ENCODE assay signal across 10 cellular contexts in the genomic region with DNA sequence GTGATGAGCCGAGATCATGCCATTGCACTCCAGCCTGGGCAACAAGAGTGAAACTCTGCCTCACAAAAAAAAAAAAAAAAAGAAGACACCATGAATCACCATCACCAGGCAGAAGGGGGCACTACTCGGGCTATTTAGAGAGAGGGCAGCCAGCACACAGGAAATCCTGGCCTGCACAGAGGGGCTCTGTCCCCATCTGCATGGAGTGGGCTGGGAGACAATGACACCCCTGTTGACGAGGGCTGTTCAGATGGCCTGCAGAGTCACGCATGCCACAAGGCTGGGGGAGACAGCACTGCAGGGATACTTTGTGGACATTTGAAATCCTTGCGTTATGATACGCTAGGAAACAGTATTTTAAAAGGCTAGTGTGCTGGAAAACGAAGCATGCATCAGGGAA. TPM values are rescaled to one million over a fixed set of nuclear protein-coding genes. Genes with fewer than 3 reads are reported as not detected.
DNase-seq lines count a peak whose midpoint lies in the region; ATAC-seq, FAIRE-seq and TF ChIP-seq lines count a peak whose summit lies in the region.
"Had no signal": no experiment of that assay in that cellular context is flagged by ENCODE, and none has a peak within 500 bp of the region (broad histone marks: within the 10 kb centered on the region; RNA-seq: fewer than 3 reads in every experiment).

No MANE protein-coding gene starts in this region.

- H3K4me2 ChIP-seq in DND-41 (ENCODE audit: insufficient read depth, low read length) = no peak overlapping the region
- H3K4me2 ChIP-seq in H1 (ENCODE audit: insufficient read depth in 1 of 2, low read depth in 2 of 2, low read length in 2 of 2) = no peak overlapping the region

- no peak overlapping the region for H4K8ac ChIP-seq in H1 (ENCODE audit: extremely low read depth, insufficient read depth, low read length)

- intact Hi-C loops in activated naive CD4-positive, alpha-beta T cell treated with anti-CD3 and anti-CD28 coated beads for 36 hours (cut with micrococcal nuclease) = no loop called here
- intact Hi-C loops in ascending aorta (cut with DNase I) = no loop called here

- peak overlapping the region; percentile 82 for H2BK15ac ChIP-seq in H1 (ENCODE audit: low read length)

- H3K9me3 ChIP-seq in DND-41 (ENCODE audit: insufficient read depth, low read length, severe bottlenecking) = no peaks in the 10 kb centered on the region
- H3K9me3 ChIP-seq in H1 (ENCODE audit: insufficient read depth in 2 of 2, low read depth in 1 of 2, low read length in 1 of 2) = no peaks in the 10 kb centered on the region
- H3K9me3 ChIP-seq in ascending aorta = no peaks in the 10 kb centered on the region

- 0 out of 2 replicates have a peak overlapping the region, but pooled peaks have one; percentile 17 for H3K18ac ChIP-seq in H1 (ENCODE audit: extremely low read depth, low read length)

- H3K9me3 Mint-ChIP-seq in activated naive CD4-positive, alpha-beta T cell treated with anti-CD3 and anti-CD28 coated beads for 36 hours = no peaks in the 10 kb centered on the region

- H3K23me2 ChIP-seq in H1 (ENCODE audit: low read depth, low read length) = no peaks in the 10 kb centered on the region

- H3K4me1 ChIP-seq in DND-41 (ENCODE audit: insufficient read depth, low read length) (no peaks in the 10 kb centered on the region), H1 (replicated peaks in 1 of 4; ENCODE audit: control insufficient read depth in 3 of 4, insufficient read depth in 4 of 4, low read length in 3 of 4) (peaks cover 5 to 31% (median 19%) of the 10 kb centered on the region in 4 experiments), ascending aorta (peaks cover 0 to 20% of the 10 kb centered on the region in 2 donors)

- no peak for TF ChIP-seq EP300 in H1 (IDR thresholded peaks at IDR 0.05; ENCODE audit: borderline replicate concordance in 1 of 2, low read depth in 2 of 2, low read length in 2 of 2)

- H4K20me1 ChIP-seq in DND-41 (ENCODE audit: insufficient read depth, low read length) = no peaks in the 10 kb centered on the region
- no peaks in the 10 kb centered on the region for H4K20me1 ChIP-seq in H1 (replicated peaks in 1 of 2; ENCODE audit: control insufficient read depth in 1 of 2, insufficient read depth in 2 of 2, low read length in 2 of 2)

- H2BK12ac ChIP-seq in H1 (ENCODE audit: low read depth, low read length) = peak overlapping the region; percentile 72; the same call in 1 of the 2 replicates

- H3K27me3 ChIP-seq in DND-41 (ENCODE audit: insufficient read depth, low read length, poor library complexity) (no peaks in the 10 kb centered on the region), H1 (replicated peaks in 1 of 4; ENCODE audit: control insufficient read depth in 3 of 4, extremely low read depth in 1 of 4, insufficient read depth in 3 of 4, low read length in 3 of 4) (no peaks in the 10 kb centered on the region), ascending aorta (no peaks in the 10 kb centered on the region)

- H4K91ac ChIP-seq in H1 (replicated peaks; ENCODE audit: insufficient read length, low read length) = peak overlapping the region; percentile 20

- H3K14ac ChIP-seq in H1 (ENCODE audit: insufficient read length) = no peak overlapping the region

- no peak overlapping the region for H3K4me3 ChIP-seq in DND-41 (ENCODE audit: low read depth in 1 of 2, low read length in 2 of 2)
- no peak overlapping the region for H3K4me3 ChIP-seq in H1 (ENCODE audit: extremely low read depth in 1 of 4, insufficient read depth in 2 of 4, low read depth in 3 of 4, low read length in 4 of 4)
- no peak overlapping the region for H3K4me3 ChIP-seq in ascending aorta
- H3K4me3 ChIP-seq: skin epidermis had no signal

- peak overlapping the region; percentile 20; the same call in 1 of the 2 replicates for H2BK5ac ChIP-seq in H1 (ENCODE audit: low read depth, low read length)

- no peak overlapping the region for H2BK120ac ChIP-seq in H1 (replicated peaks; ENCODE audit: low read depth, low read length)

- no peak overlapping the region for H3K23ac ChIP-seq in H1 (ENCODE audit: insufficient read length)

- ATAC-seq in DND-41 (ENCODE audit: insufficient read depth, low read depth) = no peak; the same call in 2 of the 3 replicates
- no peak for ATAC-seq in HG02623 (IDR thresholded peaks at IDR 0.05; ENCODE audit: unreplicated experiment)
- ATAC-seq: stimulated activated naive CD8-positive, alpha-beta T cell treated with anti-CD3 and anti-CD28 coated beads, Interleukin-15, Interleukin-2, amounts not matched to agents 100 U/mL and 50 U/mL, for 24 hours had no signal

- no peak for FAIRE-seq in H1 (lab: Jason Lieb, UNC)
- FAIRE-seq in RCC 7860 (lab: Jason Lieb, UNC) = no peak

- H3K27ac Mint-ChIP-seq in activated naive CD4-positive, alpha-beta T cell treated with anti-CD3 and anti-CD28 coated beads for 36 hours = no peak overlapping the region

- H3K4me3 Mint-ChIP-seq in activated naive CD4-positive, alpha-beta T cell treated with anti-CD3 and anti-CD28 coated beads for 36 hours = no peak overlapping the region

- H3K27ac ChIP-seq in DND-41 (ENCODE audit: low read length) (no peak overlapping the region), H1 (ENCODE audit: low read depth, low read length) (no peak overlapping the region), ascending aorta (no peak overlapping the region)

- H3K4ac ChIP-seq in H1 (replicated peaks; ENCODE audit: insufficient read length, low read depth, low read length) = no peak overlapping the region

- H3K56ac ChIP-seq in H1 (replicated peaks; ENCODE audit: insufficient read length, low read depth, low read length) = no peak overlapping the region

- peak; percentile 60 to 70 for TF ChIP-seq RAD21 in H1 (IDR thresholded peaks at IDR 0.05 in 1 of 2, conservative IDR thresholded peaks at IDR 0.05 in 1 of 2; ENCODE audit: low read depth in 2 of 2, low read length in 2 of 2)

- POLR2A ChIA-PET in H1 (lab: Charles Lee; ENCODE audit: partially characterized antibody) = no interaction called here

- peak overlapping the region; percentile 39 for H4K5ac ChIP-seq in H1 (ENCODE audit: insufficient read length, low read depth, low read length)

- TF ChIP-seq CTCF in DND-41 (IDR thresholded peaks at IDR 0.05; ENCODE audit: borderline replicate concordance, extremely low read depth, low read length, poor library complexity, severe bottlenecking) (peak; percentile 20), H1 (IDR thresholded peaks at IDR 0.05; ENCODE audit: control extremely low read depth in 1 of 3, insufficient read depth in 1 of 3, low read depth in 1 of 3, low read length in 3 of 3) (peak; percentile 40 to 56 (median 56)), ascending aorta (IDR thresholded peaks at IDR 0.05) (no peak)

- TF ChIP-seq POLR2A in H1 (IDR thresholded peaks at IDR 0.05; ENCODE audit: control extremely low read depth in 1 of 2, low read depth in 2 of 2, low read length in 2 of 2) = no peak

- 62% methylated on average over 7 of the region's 7 CpGs; no CpG with 5 or more reads in 1 of the 2 experiments for WGBS in H1 (ENCODE audit: extremely low coverage in 1 of 2, insufficient coverage in 1 of 2, insufficient read length in 1 of 2, insufficient replicate concordance in 2 of 2, low coverage in 1 of 2, low lambda C conversion rate in 2 of 2, missing lambda C conversion rate in 1 of 2), 2 experiments

- H3K36me3 ChIP-seq in DND-41 (ENCODE audit: insufficient read depth, low read length) = no peaks in the 10 kb centered on the region
- no peaks in the 10 kb centered on the region for H3K36me3 ChIP-seq in H1 (ENCODE audit: control insufficient read depth in 2 of 4, insufficient read depth in 4 of 4, low read length in 3 of 4)
- H3K36me3 ChIP-seq in ascending aorta = no peaks in the 10 kb centered on the region

- CTCF ChIA-PET in H1 (lab: Charles Lee; ENCODE audit: partially characterized antibody) = interaction anchor here (0.7 to 5.7 kb wide), 3 partner anchors 14 to 40 kb away, joined by 3 to 31 read pairs (median 4); no protein-coding TSS in a partner anchor
- CTCF ChIA-PET in activated naive CD4-positive, alpha-beta T cell treated with anti-CD3 and anti-CD28 coated beads for 36 hours (lab: Charles Lee) = no interaction called here

- H3K9ac ChIP-seq in DND-41 (ENCODE audit: low read depth, low read length) = no peak overlapping the region
- no peak overlapping the region for H3K9ac ChIP-seq in H1 (replicated peaks in 1 of 4; ENCODE audit: extremely low read depth in 1 of 4, low read depth in 3 of 4, low read length in 3 of 4)

- H3K27me3 Mint-ChIP-seq in activated naive CD4-positive, alpha-beta T cell treated with anti-CD3 and anti-CD28 coated beads for 36 hours (ENCODE audit: low read depth) = no peaks in the 10 kb centered on the region

- H3K36me3 Mint-ChIP-seq in activated naive CD4-positive, alpha-beta T cell treated with anti-CD3 and anti-CD28 coated beads for 36 hours (ENCODE audit: low read depth) = no peaks in the 10 kb centered on the region

- H2BK20ac ChIP-seq in H1 (ENCODE audit: low read length) = 0 out of 2 replicates have a peak overlapping the region, but pooled peaks have one; percentile 55

- H3K79me2 ChIP-seq in DND-41 (ENCODE audit: insufficient read depth, low read length) (no peaks in the 10 kb centered on the region), H1 (ENCODE audit: control insufficient read depth in 1 of 2, insufficient read depth in 2 of 2, low read length in 2 of 2) (no peaks in the 10 kb centered on the region)

- H2AFZ ChIP-seq in DND-41 (ENCODE audit: low read depth, low read length) (no peak overlapping the region), H1 (ENCODE audit: low read length) (no peak overlapping the region)

- H3K4me1 Mint-ChIP-seq in activated naive CD4-positive, alpha-beta T cell treated with anti-CD3 and anti-CD28 coated beads for 36 hours (ENCODE audit: low read depth) = peaks cover 4% of the 10 kb centered on the region

- peak; percentile 9 for DNase-seq in DND-41
- peak; percentile 49 for DNase-seq in NCI-H524 treated with DMSO at 0.1 percent for 48 hours (lab: John Stamatoyannopoulos, UW)
- DNase-seq in H1 (ENCODE audit: low read depth in 1 of 2, low spot score in 2 of 2) = no peak
- peak; percentile 98 for DNase-seq in pons (ENCODE audit: low spot score)
- DNase-seq in activated naive CD4-positive, alpha-beta T cell treated with anti-CD3 and anti-CD28 coated beads for 36 hours = no peak
- no peak for DNase-seq in ascending aorta (ENCODE audit: low spot score in 2 of 2)
- no peak for DNase-seq in RCC 7860 (ENCODE audit: low spot score)
- DNase-seq: stimulated activated naive CD8-positive, alpha-beta T cell treated with anti-CD3 and anti-CD28 coated beads, Interleukin-15, Interleukin-2, amounts not matched to agents 100 U/mL and 50 U/mL, for 24 hours had no signal

- H2AK5ac ChIP-seq in H1 (ENCODE audit: low read depth, low read length) = no peak overlapping the region

- peaks cover 4% of the 10 kb centered on the region; the same call in 1 of the 2 replicates for H3K79me1 ChIP-seq in H1 (ENCODE audit: low read depth, low read length)

RNA-seq across cellular contexts. Expression of gene CUEDC1, which starts 48.3 kb away (rescaled TPM):
- 7.8 and 10.7 TPM in 2 replicates for total RNA-seq in H1 (2021; fragmentation: NEBNext Ultra II Directional; extraction: Animal tissue kit (Norgen Biotek cat#: 25700))
- 4.0 and 6.7 TPM in 2 replicates for polyA plus RNA-seq in H1 (2011; rRNA removed)
- 5.2 TPM for polyA plus RNA-seq in H1 (2011; cell fraction: cytosol; rRNA removed)
- polyA plus RNA-seq in H1 (2011; cell fraction: nucleus; rRNA removed) = 12.0 TPM
- polyA plus RNA-seq in H1 (2012, experiment 1 of 2) = 3.4 to 9.6 TPM (median 7.3 TPM) in 4 replicates
- 4.9 TPM for polyA plus RNA-seq in H1 (2012, experiment 2 of 2)
- polyA plus RNA-seq in H1 (2013, experiment 1 of 2) = 5.8 TPM
- 5.8 TPM for polyA plus RNA-seq in H1 (2013, experiment 2 of 2)
- 4.1 and 5.1 TPM in 2 replicates for polyA minus RNA-seq in H1 (2011; rRNA and poly(A)+ RNA removed)
- polyA minus RNA-seq in H1 (2011; cell fraction: cytosol; rRNA and poly(A)+ RNA removed) = 2.2 TPM
- 4.1 TPM for polyA minus RNA-seq in H1 (2011; cell fraction: nucleus; rRNA and poly(A)+ RNA removed)
- under 1 TPM; 0.47 to 0.69 TPM for total RNA-seq in activated naive CD4-positive, alpha-beta T cell treated with anti-CD3 and anti-CD28 coated beads for 36 hours
- total RNA-seq in ascending aorta = 76.1 TPM

RNA-seq across cellular contexts. Expression of gene MRPS23, which starts 57.1 kb away (rescaled TPM):
- total RNA-seq in H1 (2021; fragmentation: NEBNext Ultra II Directional; extraction: Animal tissue kit (Norgen Biotek cat#: 25700)) = 60.4 and 73.4 TPM in 2 replicates
- 32.9 and 38.6 TPM in 2 replicates for polyA plus RNA-seq in H1 (2011; rRNA removed)
- polyA plus RNA-seq in H1 (2011; cell fraction: cytosol; rRNA removed) = 68.9 TPM
- 26.0 TPM for polyA plus RNA-seq in H1 (2011; cell fraction: nucleus; rRNA removed)
- 64.2 to 105 TPM (median 72.5 TPM) in 4 replicates for polyA plus RNA-seq in H1 (2012, experiment 1 of 2)
- polyA plus RNA-seq in H1 (2012, experiment 2 of 2) = 49.1 TPM
- 25.2 TPM for polyA plus RNA-seq in H1 (2013, experiment 1 of 2)
- polyA plus RNA-seq in H1 (2013, experiment 2 of 2) = 26.2 TPM
- polyA minus RNA-seq in H1 (2011; rRNA and poly(A)+ RNA removed) = 18.4 and 25.9 TPM in 2 replicates
- polyA minus RNA-seq in H1 (2011; cell fraction: cytosol; rRNA and poly(A)+ RNA removed) = 10.5 TPM
- polyA minus RNA-seq in H1 (2011; cell fraction: nucleus; rRNA and poly(A)+ RNA removed) = 21.0 TPM
- total RNA-seq in activated naive CD4-positive, alpha-beta T cell treated with anti-CD3 and anti-CD28 coated beads for 36 hours = 10 to 100 TPM; 57.5 to 59.1 TPM
- total RNA-seq in ascending aorta = 2.0 TPM

Comparison
In these comparisons a context has a peak if more than half of its experiments do, and no peak if none do; other contexts are left out.
1. DNase-seq: peak in DND-41 (single experiment), NCI-H524 treated with DMSO at 0.1 percent for 48 hours (single experiment) and pons (single experiment); none in H1 (0 of 2), activated naive CD4-positive, alpha-beta T cell treated with anti-CD3 and anti-CD28 coated beads for 36 hours (single experiment), ascending aorta (0 of 2) and RCC 7860 (single experiment).
2. CTCF ChIP-seq: peak in DND-41 (single experiment) and H1 (3 of 3); none in ascending aorta (0 of 3).
3. RNA of gene MRPS23, which starts 57.1 kb away (total RNA-seq): 60.4 to 73.4 TPM in H1 and 57.5 to 59.1 TPM in activated naive CD4-positive, alpha-beta T cell treated with anti-CD3 and anti-CD28 coated beads for 36 hours; 2.0 TPM in ascending aorta (single experiment); every median in the first group is over 10 times any median in the second.